6 cellular contexts compared by ENCODE assay signal in genomic region chr15:28727026-28727425, GRCh38. TPM values are rescaled to one million over a fixed set of nuclear protein-coding genes. Genes with fewer than 3 reads are reported as not detected.
"Had no signal": no experiment of that assay in that cellular context is flagged by ENCODE, and none has a peak within 500 bp of the region (broad histone marks: within the 10 kb centered on the region; RNA-seq: fewer than 3 reads in every experiment).

No MANE protein-coding gene starts in this region.

RNA-seq across cellular contexts. Expression of gene GOLGA8M, which starts 14.8 kb away (rescaled TPM):
- total RNA-seq: OCI-LY7, PC-9, RPMI7951, SJCRH30, SK-MEL-5 had no signal
- polyA plus RNA-seq: SK-N-SH had no signal
